ENCODE assay signal across 7 cellular contexts in the genomic region with DNA sequence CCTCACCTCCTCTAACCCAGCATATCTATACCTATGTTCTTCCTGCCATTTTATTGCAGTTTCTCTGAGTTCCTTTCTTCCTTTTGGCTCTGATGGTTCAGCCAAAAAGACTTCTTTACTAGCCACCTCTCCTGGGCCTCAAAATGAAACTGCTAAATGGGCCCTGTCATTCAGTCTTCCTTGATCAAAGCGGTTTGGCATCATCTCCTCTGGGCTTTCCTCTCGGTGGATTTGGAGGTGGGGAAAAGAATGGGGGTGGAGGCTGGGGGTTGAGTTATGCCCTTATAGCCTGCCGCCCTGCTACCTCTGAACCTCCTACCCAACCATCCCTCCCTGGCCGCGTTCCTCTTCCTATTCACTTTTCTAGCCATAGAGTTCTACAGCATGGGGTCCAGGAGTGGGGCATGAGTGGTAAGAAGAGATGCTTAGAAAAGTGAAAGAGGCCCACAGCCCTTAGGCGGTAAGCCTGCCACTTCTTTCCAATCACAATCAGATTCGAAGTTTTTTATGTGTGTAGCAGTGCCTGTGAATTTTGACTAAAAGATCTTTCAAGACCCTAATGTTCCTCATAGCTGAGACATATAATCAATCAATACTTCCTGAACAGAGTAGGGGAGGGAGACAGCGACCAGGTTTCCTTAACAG. TPM values are rescaled to one million over a fixed set of nuclear protein-coding genes. Genes with fewer than 3 reads are reported as not detected.
DNase-seq lines count a peak whose midpoint lies in the region; ATAC-seq and TF ChIP-seq lines count a peak whose summit lies in the region.

No MANE protein-coding gene starts in this region.

- H3K9ac ChIP-seq in skeletal muscle satellite cell (ENCODE audit: low read depth, low read length): peak overlapping the region; percentile 94

- no peak overlapping the region for H3K27ac Mint-ChIP-seq in activated CD8-positive, alpha-beta T cell treated with anti-CD3 and anti-CD28 coated beads, Interleukin-2, amount 10 ng/mL, durations not matched to agents 7 days and 5 days

- peaks cover 24% of the 10 kb centered on the region for H3K27me3 Mint-ChIP-seq in activated CD8-positive, alpha-beta T cell treated with anti-CD3 and anti-CD28 coated beads, Interleukin-2, amount 10 ng/mL, durations not matched to agents 7 days and 5 days (ENCODE audit: low read depth)

- POLR2A ChIA-PET in activated CD8-positive, alpha-beta T cell treated with anti-CD3 and anti-CD28 coated beads, Interleukin-2, amount 10 ng/mL, durations not matched to agents 7 days and 5 days (lab: Charles Lee): no interaction called here

- peak overlapping the region; percentile 82 for H3K4me3 ChIP-seq in HAP-1
- peak overlapping the region; percentile 93 for H3K4me3 ChIP-seq in hepatocyte
- H3K4me3 ChIP-seq in skeletal muscle satellite cell (ENCODE audit: low read length): peak overlapping the region; percentile 90

- peak overlapping the region; percentile 98 for H3K27ac ChIP-seq in hepatocyte

- H3K4me3 Mint-ChIP-seq in activated CD8-positive, alpha-beta T cell treated with anti-CD3 and anti-CD28 coated beads, Interleukin-2, amount 10 ng/mL, durations not matched to agents 7 days and 5 days: peak overlapping the region; percentile 15

- no peaks in the 10 kb centered on the region for H3K36me3 Mint-ChIP-seq in activated CD8-positive, alpha-beta T cell treated with anti-CD3 and anti-CD28 coated beads, Interleukin-2, amount 10 ng/mL, durations not matched to agents 7 days and 5 days (ENCODE audit: low read depth)

- TF ChIP-seq CTCF in hepatocyte (IDR thresholded peaks at IDR 0.05; ENCODE audit: poor library complexity): no peak

- H4K20me1 ChIP-seq in hepatocyte (ENCODE audit: insufficient read depth, poor library complexity, severe bottlenecking): no peaks in the 10 kb centered on the region

- H3K36me3 ChIP-seq in HAP-1 (replicated peaks) (peaks cover 36% of the 10 kb centered on the region), hepatocyte (replicated peaks; ENCODE audit: insufficient read depth, low read depth) (no peaks in the 10 kb centered on the region), skeletal muscle satellite cell (ENCODE audit: insufficient read depth, low read length) (peaks cover 25% of the 10 kb centered on the region)

- H3K27me3 ChIP-seq in HAP-1 (ENCODE audit: low read depth) (no peaks in the 10 kb centered on the region), hepatocyte (no peaks in the 10 kb centered on the region), skeletal muscle satellite cell (ENCODE audit: control insufficient read depth, insufficient read depth, low read length) (no peaks in the 10 kb centered on the region)

- H3K4me1 ChIP-seq in HAP-1 (peaks cover 49% of the 10 kb centered on the region), hepatocyte (ENCODE audit: insufficient read depth) (peaks cover 45% of the 10 kb centered on the region), skeletal muscle satellite cell (ENCODE audit: control insufficient read depth, insufficient read depth, low read length) (peaks cover 53% of the 10 kb centered on the region)

- no peaks in the 10 kb centered on the region for H3K9me3 ChIP-seq in HAP-1
- no peaks in the 10 kb centered on the region for H3K9me3 ChIP-seq in hepatocyte (ENCODE audit: low read depth)
- no peaks in the 10 kb centered on the region for H3K9me3 ChIP-seq in skeletal muscle satellite cell (replicated peaks; ENCODE audit: low read length)

- CTCF ChIA-PET in activated CD8-positive, alpha-beta T cell treated with anti-CD3 and anti-CD28 coated beads, Interleukin-2, amount 10 ng/mL, durations not matched to agents 7 days and 5 days (lab: Charles Lee): interaction anchor here (7.8 kb wide), 1 partner anchor 25 kb away, joined by 97 read pairs; a partner anchor contains a TSS

- H3K79me2 ChIP-seq in hepatocyte: peaks cover 69% of the 10 kb centered on the region

- H3K9me2 ChIP-seq in hepatocyte (replicated peaks; ENCODE audit: insufficient read depth): no peaks in the 10 kb centered on the region

- no peaks in the 10 kb centered on the region for H3K9me3 Mint-ChIP-seq in activated CD8-positive, alpha-beta T cell treated with anti-CD3 and anti-CD28 coated beads, Interleukin-2, amount 10 ng/mL, durations not matched to agents 7 days and 5 days (ENCODE audit: insufficient read depth)

- 34% methylated on average over 8 of the region's 8 CpGs for WGBS in hepatocyte (ENCODE audit: low lambda C conversion rate, missing lambda C conversion rate)

- peaks cover 6% of the 10 kb centered on the region for H3K4me1 Mint-ChIP-seq in activated CD8-positive, alpha-beta T cell treated with anti-CD3 and anti-CD28 coated beads, Interleukin-2, amount 10 ng/mL, durations not matched to agents 7 days and 5 days (ENCODE audit: low read depth)

- in situ Hi-C loops in HAP-1 (cut with MboI; ENCODE audit: low sequenced_read_pairs): loop anchor here (5.0 kb wide), 1 partner anchor 72 kb away; no protein-coding TSS in a partner anchor

- peak overlapping the region; percentile 88 for H3K4me2 ChIP-seq in hepatocyte
- H3K4me2 ChIP-seq in skeletal muscle satellite cell (ENCODE audit: low read length): peak overlapping the region; percentile 81

- no peak for DNase-seq in HAP-1 (ENCODE audit: low spot score in 2 of 2)
- DNase-seq in activated CD8-positive, alpha-beta T cell treated with anti-CD3 and anti-CD28 coated beads, Interleukin-2, amount 10 ng/mL, durations not matched to agents 7 days and 5 days: no peak
- no peak for DNase-seq in hepatocyte (ENCODE audit: low spot score)
- no peak for DNase-seq in KG1 (lab: John Stamatoyannopoulos, UW)
- DNase-seq in NCI-H446 (lab: John Stamatoyannopoulos, UW): no peak

- no peak overlapping the region for H2AFZ ChIP-seq in hepatocyte

- no peak for ATAC-seq in activated CD8-positive, alpha-beta T cell treated with anti-CD3 and anti-CD28 coated beads, Interleukin-2, amount 10 ng/mL, durations not matched to agents 7 days and 5 days
- ATAC-seq in GM21447 (IDR thresholded peaks at IDR 0.05; ENCODE audit: unreplicated experiment): no peak

RNA-seq across cellular contexts. Expression of a gene that starts 2.5 kb away (rescaled TPM):
- 1 to 10 TPM in 1 of 2 experiments, under 1 TPM in 1; 0.74 to 1.4 TPM for total RNA-seq in activated CD8-positive, alpha-beta T cell treated with anti-CD3 and anti-CD28 coated beads, Interleukin-2, amount 10 ng/mL, durations not matched to agents 7 days and 5 days
- 75.1 and 80.8 TPM in 2 replicates for total RNA-seq in hepatocyte
- polyA plus RNA-seq in hepatocyte: 36.2 and 43.2 TPM in 2 replicates
- total RNA-seq in skeletal muscle satellite cell (2012; rRNA removed): 13.1 and 16.5 TPM in 2 replicates

RNA-seq across cellular contexts. Expression of a gene that starts 23.0 kb away (rescaled TPM):
- 10 to 100 TPM; 74.7 to 79.1 TPM for total RNA-seq in activated CD8-positive, alpha-beta T cell treated with anti-CD3 and anti-CD28 coated beads, Interleukin-2, amount 10 ng/mL, durations not matched to agents 7 days and 5 days
- total RNA-seq in hepatocyte: 34.8 and 46.4 TPM in 2 replicates
- polyA plus RNA-seq in hepatocyte: 16.2 and 21.8 TPM in 2 replicates
- total RNA-seq in skeletal muscle satellite cell (2012; rRNA removed): 23.8 and 29.7 TPM in 2 replicates

RNA-seq across cellular contexts. Expression of a gene that starts 30.1 kb away (rescaled TPM):
- total RNA-seq in activated CD8-positive, alpha-beta T cell treated with anti-CD3 and anti-CD28 coated beads, Interleukin-2, amount 10 ng/mL, durations not matched to agents 7 days and 5 days: 1 to 10 TPM; 7.8 to 9.0 TPM
- 7.8 and 8.8 TPM in 2 replicates for total RNA-seq in hepatocyte
- polyA plus RNA-seq in hepatocyte: 5.7 and 6.5 TPM in 2 replicates
- 2.8 and 3.3 TPM in 2 replicates for total RNA-seq in skeletal muscle satellite cell (2012; rRNA removed)

RNA-seq across cellular contexts. Expression of a gene that starts 50.7 kb away (rescaled TPM):
- total RNA-seq in activated CD8-positive, alpha-beta T cell treated with anti-CD3 and anti-CD28 coated beads, Interleukin-2, amount 10 ng/mL, durations not matched to agents 7 days and 5 days: 10 to 100 TPM; 55.5 to 64.9 TPM
- 38.9 and 52.2 TPM in 2 replicates for total RNA-seq in hepatocyte
- 54.1 and 72.3 TPM in 2 replicates for polyA plus RNA-seq in hepatocyte
- total RNA-seq in skeletal muscle satellite cell (2012; rRNA removed): 89.0 and 97.6 TPM in 2 replicates

RNA-seq across cellular contexts. Expression of a gene that starts 54.8 kb away (rescaled TPM):
- total RNA-seq in activated CD8-positive, alpha-beta T cell treated with anti-CD3 and anti-CD28 coated beads, Interleukin-2, amount 10 ng/mL, durations not matched to agents 7 days and 5 days: 10 to 100 TPM; 64.5 to 74.5 TPM
- total RNA-seq in hepatocyte: 171 and 190 TPM in 2 replicates
- 299 and 319 TPM in 2 replicates for polyA plus RNA-seq in hepatocyte
- total RNA-seq in skeletal muscle satellite cell (2012; rRNA removed): 194 and 215 TPM in 2 replicates

Comparison
In these comparisons a context has a peak if more than half of its experiments do, and no peak if none do; other contexts are left out.
1. RNA of a gene that starts 2.5 kb away (total RNA-seq): 75.1 to 80.8 TPM in hepatocyte; 0.74 to 1.4 TPM in activated CD8-positive, alpha-beta T cell treated with anti-CD3 and anti-CD28 coated beads, Interleukin-2, amount 10 ng/mL, durations not matched to agents 7 days and 5 days; every median in the first group is over 10 times any median in the second.
2. Peak in every context shown above with its lines, with median percentiles within 50 percentile points of each other: H3K4me3 ChIP-seq.